ENCODE assay signal across 28 cellular contexts in genomic region chr11:132087148-132087547, GRCh38.
"Had no signal": no experiment of that assay in that cellular context is flagged by ENCODE, and none has a peak within 500 bp of the region (broad histone marks: within the 10 kb centered on the region; RNA-seq: fewer than 3 reads in every experiment).

No MANE protein-coding gene starts in this region.

- H3K4me2 ChIP-seq: hepatocyte had no signal

- H3K27me3 ChIP-seq: brain microvascular endothelial cell, dorsolateral prefrontal cortex, esophagus muscularis mucosa, foreskin keratinocyte, gastrocnemius medialis, heart right ventricle, hepatocyte had no signal

- H3K4me1 ChIP-seq: esophagus muscularis mucosa, foreskin keratinocyte, gastrocnemius medialis, heart right ventricle had no signal

- H3K79me2 ChIP-seq: hepatocyte had no signal

- H3K36me3 ChIP-seq: brain microvascular endothelial cell, esophagus muscularis mucosa, gastrocnemius medialis, heart right ventricle had no signal

- H3K4me3 ChIP-seq: coronary artery, dorsolateral prefrontal cortex, esophagus muscularis mucosa, gastrocnemius medialis, heart right ventricle, hepatocyte had no signal

- H2AFZ ChIP-seq: hepatocyte had no signal

- ATAC-seq: activated CD4-positive, alpha-beta T cell treated with anti-CD3 and anti-CD28 coated beads for 36 hours; activated CD8-positive, alpha-beta memory T cell treated with anti-CD3 and anti-CD28 coated beads, Interleukin-2, amount 10 ng/mL, durations not matched to agents 7 days and 5 days; activated CD8-positive, alpha-beta T cell treated with anti-CD3 and anti-CD28 coated beads, Interleukin-2, amount 10 ng/mL, durations not matched to agents 7 days and 5 days; activated naive CD4-positive, alpha-beta T cell treated with anti-CD3 and anti-CD28 coated beads, Interleukin-2, amount 50 U/mL, for 72 hours; foreskin keratinocyte; gastrocnemius medialis; heart right ventricle had no signal

- DNase-seq: activated CD4-positive, alpha-beta memory T cell treated with anti-CD3 and anti-CD28 coated beads for 36 hours; activated CD4-positive, alpha-beta T cell treated with anti-CD3 and anti-CD28 coated beads for 36 hours; activated CD4-positive, alpha-beta T cell treated with anti-CD3 and anti-CD28 coated beads, Interleukin-2, amount 10 ng/mL, durations not matched to agents 24 days and 14 days; activated CD4-positive, CD25-positive, alpha-beta regulatory T cell; activated CD4-positive, CD25-positive, alpha-beta regulatory T cell treated with anti-CD3 and anti-CD28 coated beads, Interleukin-2, amount 50 U/mL, for 72 hours; activated CD8-positive, alpha-beta memory T cell treated with anti-CD3 and anti-CD28 coated beads, Interleukin-2, amount 10 ng/mL, durations not matched to agents 7 days and 5 days; activated CD8-positive, alpha-beta memory T cell treated with anti-CD3 and anti-CD28 coated beads, Interleukin-2, amount 50 U/mL, for 4 hours; activated CD8-positive, alpha-beta T cell treated with anti-CD3 and anti-CD28 coated beads, Interleukin-2, amount 10 ng/mL, durations not matched to agents 7 days and 5 days; activated effector memory CD4-positive, alpha-beta T cell treated with anti-CD3 and anti-CD28 coated beads, Interleukin-2, amount 50 U/mL, for 16 hours; activated naive CD4-positive, alpha-beta T cell treated with anti-CD3 and anti-CD28 coated beads for 36 hours; activated naive CD8-positive, alpha-beta T cell treated with anti-CD3 and anti-CD28 coated beads, Interleukin-2, amount 10 ng/mL, durations not matched to agents 7 days and 5 days; activated T-cell treated with anti-CD3 and anti-CD28 coated beads, Interleukin-2, amount 50 U/mL, for 1 hour; activated T-cell treated with anti-CD3 and anti-CD28 coated beads, Interleukin-2, amount 50 U/mL, for 48 hours; amniotic stem cell; anterior cingulate cortex; brain microvascular endothelial cell; dorsolateral prefrontal cortex; effector memory CD4-positive, alpha-beta T cell; endodermal cell; erythroblast; foreskin keratinocyte; gastrocnemius medialis; heart right ventricle; T-helper 2 cell had no signal

- H3K27ac ChIP-seq: brain microvascular endothelial cell, coronary artery, dorsolateral prefrontal cortex, esophagus muscularis mucosa, foreskin keratinocyte, gastrocnemius medialis, heart right ventricle, hepatocyte had no signal
